Comparison of ENCODE assay signal across 8 cellular contexts in genomic region chr1:100894622-100895539, GRCh38. TPM values are rescaled to one million over a fixed set of nuclear protein-coding genes. Genes with fewer than 3 reads are reported as not detected.
DNase-seq lines count a peak whose midpoint lies in the region; ATAC-seq and TF ChIP-seq lines count a peak whose summit lies in the region.

A gene with protein sequence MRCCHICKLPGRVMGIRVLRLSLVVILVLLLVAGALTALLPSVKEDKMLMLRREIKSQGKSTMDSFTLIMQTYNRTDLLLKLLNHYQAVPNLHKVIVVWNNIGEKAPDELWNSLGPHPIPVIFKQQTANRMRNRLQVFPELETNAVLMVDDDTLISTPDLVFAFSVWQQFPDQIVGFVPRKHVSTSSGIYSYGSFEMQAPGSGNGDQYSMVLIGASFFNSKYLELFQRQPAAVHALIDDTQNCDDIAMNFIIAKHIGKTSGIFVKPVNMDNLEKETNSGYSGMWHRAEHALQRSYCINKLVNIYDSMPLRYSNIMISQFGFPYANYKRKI (minus strand): TSS chr1:100894842. CDS start chr1:100888757, 6,085 bp downstream.

- peaks cover 0 to 7% (median 1%) of the 10 kb centered on the region in 3 donors for H3K9me3 Mint-ChIP-seq in IgD-negative memory B cell
- H3K9me3 Mint-ChIP-seq in activated T-cell treated with anti-CD3 and anti-CD28 coated beads, Interleukin-2, amount 50 U/mL, for 72 hours: peaks cover 8 to 9% of the 10 kb centered on the region in 2 donors

- no peak for TF ChIP-seq CTCF in esophagus muscularis mucosa (IDR thresholded peaks at IDR 0.05)

- H3K4me3 Mint-ChIP-seq in IgD-negative memory B cell: peak within 1 kb of the TSS; percentile 97 to 100 (median 100)
- H3K4me3 Mint-ChIP-seq in activated T-cell treated with anti-CD3 and anti-CD28 coated beads, Interleukin-2, amount 50 U/mL, for 72 hours: peak within 1 kb of the TSS; percentile 95 to 99

- TF ChIP-seq EP300 in esophagus muscularis mucosa (IDR thresholded peaks at IDR 0.05): no peak

- H3K36me3 ChIP-seq in esophagus muscularis mucosa (peaks cover 0 to 13% (median 9%) of the 10 kb centered on the region in 4 donors), muscle layer of colon (ENCODE audit: insufficient read depth, low read length) (peaks cover 11% of the 10 kb centered on the region)

- DNase-seq in DMS114 treated with DMSO at 0.1 percent for 48 hours (lab: John Stamatoyannopoulos, UW; ENCODE audit: unreplicated experiment): peak; percentile 86
- DNase-seq in OCI-M2 (lab: John Stamatoyannopoulos, UW; ENCODE audit: unreplicated experiment): peak; percentile 66
- DNase-seq in activated T-cell treated with anti-CD3 and anti-CD28 coated beads, Interleukin-2, amount 50 U/mL, for 72 hours: peak; percentile 60 to 71
- peak; percentile 93 for DNase-seq in esophagus muscularis mucosa (ENCODE audit: extremely low spot score)
- peak; percentile 51 to 55 for DNase-seq in stimulated activated CD8-positive, alpha-beta memory T cell treated with anti-CD3 and anti-CD28 coated beads, Interleukin-7, amount 100 ng/mL, for 48 hours (ENCODE audit: extremely low read depth in 1 of 2, low read depth in 1 of 2)

- peaks cover 0 to 3% (median 0%) of the 10 kb centered on the region in 4 donors for H3K9me3 ChIP-seq in esophagus muscularis mucosa
- H3K9me3 ChIP-seq in muscle layer of colon (ENCODE audit: low read length): no peaks in the 10 kb centered on the region

- peaks cover 11 to 56% (median 54%) of the 10 kb centered on the region in 4 donors for H3K4me1 ChIP-seq in esophagus muscularis mucosa
- H3K4me1 ChIP-seq in muscle layer of colon (ENCODE audit: insufficient read depth, low read length): peaks cover 26% of the 10 kb centered on the region

- under 1% methylated on average over 37 of the region's 47 CpGs for WGBS in esophagus muscularis mucosa

- peak; percentile 56 for ATAC-seq in GM21528 (IDR thresholded peaks at IDR 0.05; ENCODE audit: low FRiP score, unreplicated experiment)
- ATAC-seq in activated T-cell treated with anti-CD3 and anti-CD28 coated beads, Interleukin-2, amount 50 U/mL, for 72 hours (replicated peaks in 1 of 2): peak; percentile 21 to 33

- H3K36me3 Mint-ChIP-seq in IgD-negative memory B cell: peaks cover 3% of the 10 kb centered on the region
- H3K36me3 Mint-ChIP-seq in activated T-cell treated with anti-CD3 and anti-CD28 coated beads, Interleukin-2, amount 50 U/mL, for 72 hours (ENCODE audit: insufficient read depth in 2 of 2): peaks cover 20 to 35% of the 10 kb centered on the region in 2 donors

- no peak for TF ChIP-seq POLR2A in esophagus muscularis mucosa (IDR thresholded peaks at IDR 0.05; ENCODE audit: low read depth)

- H3K4me3 ChIP-seq in esophagus muscularis mucosa: peak within 1 kb of the TSS; percentile 63 to 91 (median 86)
- peak within 1 kb of the TSS; percentile 93 to 95 for H3K4me3 ChIP-seq in muscle layer of colon (ENCODE audit: low read depth in 1 of 2, low read length in 2 of 2)

- peaks cover 13 to 25% (median 13%) of the 10 kb centered on the region in 3 donors for H3K4me1 Mint-ChIP-seq in IgD-negative memory B cell
- peaks cover 56% of the 10 kb centered on the region for H3K4me1 Mint-ChIP-seq in activated T-cell treated with anti-CD3 and anti-CD28 coated beads, Interleukin-2, amount 50 U/mL, for 72 hours (ENCODE audit: low read depth)

- peak within 1 kb of the TSS; percentile 99 to 100 (median 100) for H3K27ac Mint-ChIP-seq in IgD-negative memory B cell
- H3K27ac Mint-ChIP-seq in activated T-cell treated with anti-CD3 and anti-CD28 coated beads, Interleukin-2, amount 50 U/mL, for 72 hours: peak within 1 kb of the TSS; percentile 94

- H3K27ac ChIP-seq in esophagus muscularis mucosa (replicated peaks in 1 of 4) (peak within 1 kb of the TSS; percentile 92 to 95 (median 94)), muscle layer of colon (ENCODE audit: low read depth, low read length) (peak within 1 kb of the TSS; percentile 96)

- H3K27me3 ChIP-seq in esophagus muscularis mucosa (no peaks in the 10 kb centered on the region), muscle layer of colon (ENCODE audit: control insufficient read depth in 1 of 2, insufficient read depth in 2 of 2, low read length in 2 of 2) (no peaks in the 10 kb centered on the region)

- no peaks in the 10 kb centered on the region for H3K27me3 Mint-ChIP-seq in IgD-negative memory B cell
- no peaks in the 10 kb centered on the region for H3K27me3 Mint-ChIP-seq in activated T-cell treated with anti-CD3 and anti-CD28 coated beads, Interleukin-2, amount 50 U/mL, for 72 hours (ENCODE audit: low read depth)

- intact Hi-C loops in esophagus muscularis mucosa (cut with DNase I): no loop called here

- H3K9ac ChIP-seq in muscle layer of colon (ENCODE audit: low read length): peak within 1 kb of the TSS; percentile 94

RNA-seq across cellular contexts. Expression of the gene that starts here (rescaled TPM):
- 2.6 TPM for polyA plus RNA-seq in IgD-negative memory B cell
- 1 to 10 TPM; 4.0 to 4.9 TPM for total RNA-seq in activated T-cell treated with anti-CD3 and anti-CD28 coated beads, Interleukin-2, amount 50 U/mL, for 72 hours
- 10 to 100 TPM; 14.5 to 21.6 (median 17.6) TPM for total RNA-seq in esophagus muscularis mucosa

Comparison
In these comparisons a context has a peak if more than half of its experiments do, and no peak if none do; other contexts are left out.
1. Peak in every context shown above with its lines: DNase-seq, ATAC-seq, H3K4me3 ChIP-seq and H3K27ac ChIP-seq.